8 cellular contexts compared by ENCODE assay signal in genomic region chr7:38222481-38223096, GRCh38. TPM values are rescaled to one million over a fixed set of nuclear protein-coding genes. Genes with fewer than 3 reads are reported as not detected.
DNase-seq lines count a peak whose midpoint lies in the region; ATAC-seq, FAIRE-seq and TF ChIP-seq lines count a peak whose summit lies in the region.

No MANE protein-coding gene starts in this region.

- peak; percentile 95 for TF ChIP-seq CTCF in A549 (IDR thresholded peaks at IDR 0.05)
- TF ChIP-seq CTCF in GM10266 (IDR thresholded peaks at IDR 0.05; ENCODE audit: control insufficient read depth, insufficient read depth, low read depth, missing control alignments): peak; percentile 77

- POLR2A ChIA-PET in A549 (lab: Yijun Ruan, JAX): interaction anchor here (1.2 kb wide), 1 partner anchor 45 kb away, joined by 4 read pairs; the partner anchor contains the start of gene STARD3NL

- peaks cover 4% of the 10 kb centered on the region; the same call in 2 of the 3 replicates for H3K4me1 ChIP-seq in A549

- H3K27ac Mint-ChIP-seq in activated T-helper 1 cell treated with anti-CD3 and anti-CD28 coated beads, Interleukin-12 subunit alpha, Interleukin-12 subunit beta, Interleukin-2, Interleukin-4 antibody, amounts not matched to agents 30 ng/mL and 10 ng/mL and 1 ng/mL, durations not matched to agents 14 hours and 24 hours and 36 hours: no peak overlapping the region

- 63% methylated on average over 5 of the region's 5 CpGs for WGBS in A549 (ENCODE audit: missing lambda C conversion rate)

- no peaks in the 10 kb centered on the region for H3K27me3 Mint-ChIP-seq in activated T-helper 1 cell treated with anti-CD3 and anti-CD28 coated beads, Interleukin-12 subunit alpha, Interleukin-12 subunit beta, Interleukin-2, Interleukin-4 antibody, amounts not matched to agents 30 ng/mL and 10 ng/mL and 1 ng/mL, durations not matched to agents 14 hours and 24 hours and 36 hours (ENCODE audit: insufficient read depth)

- no peak overlapping the region for H3K27ac ChIP-seq in A549

- ATAC-seq in A549 (peak; percentile 81 to 84; a peak in 5 of 6 replicates), HG03108 (IDR thresholded peaks at IDR 0.05; ENCODE audit: unreplicated experiment) (peak; percentile 45), left cardiac atrium (peak; percentile 80 to 84), HG02970 (IDR thresholded peaks at IDR 0.05; ENCODE audit: low FRiP score, unreplicated experiment) (no peak)

- H3K4me3 Mint-ChIP-seq in activated T-helper 1 cell treated with anti-CD3 and anti-CD28 coated beads, Interleukin-12 subunit alpha, Interleukin-12 subunit beta, Interleukin-2, Interleukin-4 antibody, amounts not matched to agents 30 ng/mL and 10 ng/mL and 1 ng/mL, durations not matched to agents 14 hours and 24 hours and 36 hours: no peak overlapping the region

- TF ChIP-seq EP300 in A549 (IDR thresholded peaks at IDR 0.05): no peak

- no peak for TF ChIP-seq POLR2A in A549 (IDR thresholded peaks at IDR 0.05; ENCODE audit: low read length)

- FAIRE-seq in A549 (lab: Jason Lieb, UNC): peak; percentile 84

- H3K9me3 Mint-ChIP-seq in activated T-helper 1 cell treated with anti-CD3 and anti-CD28 coated beads, Interleukin-12 subunit alpha, Interleukin-12 subunit beta, Interleukin-2, Interleukin-4 antibody, amounts not matched to agents 30 ng/mL and 10 ng/mL and 1 ng/mL, durations not matched to agents 14 hours and 24 hours and 36 hours: no peaks in the 10 kb centered on the region

- no peak overlapping the region for H3K4me3 ChIP-seq in A549

- peak; percentile 89 to 90 for TF ChIP-seq RAD21 in A549 (conservative IDR thresholded peaks at IDR 0.05 in 1 of 2, IDR thresholded peaks at IDR 0.05 in 1 of 2)

- no peaks in the 10 kb centered on the region for H3K9me3 ChIP-seq in A549

- intact Hi-C loops in activated T-helper 1 cell treated with anti-CD3 and anti-CD28 coated beads, Interleukin-12 subunit alpha, Interleukin-12 subunit beta, Interleukin-2, Interleukin-4 antibody, amounts not matched to agents 30 ng/mL and 10 ng/mL and 1 ng/mL, durations not matched to agents 14 hours and 24 hours and 36 hours (cut with micrococcal nuclease): loop anchor here (1.0 to 10.0 kb wide), 4 partner anchors 10 to 298 kb away; partner anchors contain the start of genes EPDR1 and STARD3NL
- intact Hi-C loops in left cardiac atrium (cut with DNase I): loop anchor here (1.0 to 2.0 kb wide), 3 partner anchors 116 to 322 kb away; no protein-coding TSS in a partner anchor

- CTCF ChIA-PET in A549 (lab: Yijun Ruan, JAX): interaction anchor here (0.7 to 5.0 kb wide), 30 partner anchors 11 to 1392 kb away, joined by 3 to 47 read pairs (median 4); partner anchors contain the start of genes EPDR1, SFRP4 and STARD3NL

- no peak overlapping the region for H3K4me2 ChIP-seq in A549

- H3K36me3 Mint-ChIP-seq in activated T-helper 1 cell treated with anti-CD3 and anti-CD28 coated beads, Interleukin-12 subunit alpha, Interleukin-12 subunit beta, Interleukin-2, Interleukin-4 antibody, amounts not matched to agents 30 ng/mL and 10 ng/mL and 1 ng/mL, durations not matched to agents 14 hours and 24 hours and 36 hours (ENCODE audit: low read depth): peaks cover 33% of the 10 kb centered on the region

- DNase-seq in A549 (ENCODE audit: low read depth in 1 of 2, low spot score in 1 of 2) (peak; percentile 48 to 67), GM10266 (ENCODE audit: extremely low spot score) (peak; percentile 45), NCI-H2227 treated with DMSO at 0.1 percent for 48 hours (lab: John Stamatoyannopoulos, UW) (peak; percentile 2), left cardiac atrium (no peak), retina (peak; percentile 21)
- peak; percentile 25 for DNase-seq in activated T-helper 1 cell treated with anti-CD3 and anti-CD28 coated beads, Interleukin-12 subunit alpha, Interleukin-12 subunit beta, Interleukin-2, Interleukin-4 antibody, amounts not matched to agents 30 ng/mL and 10 ng/mL and 1 ng/mL, durations not matched to agents 14 hours and 24 hours and 36 hours (ENCODE audit: low spot score)

- peaks cover 35% of the 10 kb centered on the region for H3K4me1 Mint-ChIP-seq in activated T-helper 1 cell treated with anti-CD3 and anti-CD28 coated beads, Interleukin-12 subunit alpha, Interleukin-12 subunit beta, Interleukin-2, Interleukin-4 antibody, amounts not matched to agents 30 ng/mL and 10 ng/mL and 1 ng/mL, durations not matched to agents 14 hours and 24 hours and 36 hours (ENCODE audit: low read depth)

TF ChIP-seq in A549, 52 proteins besides CTCF, POLR2A, EP300 and RAD21:
- TF ChIP-seq FOXS1 (CRISPR knock-in tag; IDR thresholded peaks at IDR 0.05) (no peak), SMC3 (IDR thresholded peaks at IDR 0.05) (peak; percentile 71)

RNA-seq across cellular contexts. Expression of gene STARD3NL, which starts 44.5 kb away (rescaled TPM):
- 78.1 and 104 TPM in 2 replicates for polyA plus RNA-seq in A549 (2011; rRNA removed)
- polyA plus RNA-seq in A549 (2012; cell fraction: cytosol; rRNA removed): 37.4 and 42.1 TPM in 2 replicates
- 9.1 and 13.7 TPM in 2 replicates for polyA plus RNA-seq in A549 (2012; cell fraction: nucleus; rRNA removed)
- 57.9 to 62.0 TPM (median 59.4 TPM) in 3 replicates for polyA plus RNA-seq in A549 (2017; fragmentation: RNase III; extraction: RNeasy Plus Mini Kit Qiagen cat#74134 plus additional on column Dnase treatment)
- 27.1 and 29.3 TPM in 2 replicates for polyA minus RNA-seq in A549 (2011; rRNA and poly(A)+ RNA removed)
- 28.5 and 31.5 TPM in 2 replicates for total RNA-seq in activated T-helper 1 cell treated with anti-CD3 and anti-CD28 coated beads, Interleukin-12 subunit alpha, Interleukin-12 subunit beta, Interleukin-2, Interleukin-4 antibody, amounts not matched to agents 30 ng/mL and 10 ng/mL and 1 ng/mL, durations not matched to agents 14 hours and 24 hours and 36 hours
- 10 to 100 TPM; 31.8 to 34.8 TPM for total RNA-seq in left cardiac atrium
